1 cellular context compared by ENCODE assay signal in the genomic region with DNA sequence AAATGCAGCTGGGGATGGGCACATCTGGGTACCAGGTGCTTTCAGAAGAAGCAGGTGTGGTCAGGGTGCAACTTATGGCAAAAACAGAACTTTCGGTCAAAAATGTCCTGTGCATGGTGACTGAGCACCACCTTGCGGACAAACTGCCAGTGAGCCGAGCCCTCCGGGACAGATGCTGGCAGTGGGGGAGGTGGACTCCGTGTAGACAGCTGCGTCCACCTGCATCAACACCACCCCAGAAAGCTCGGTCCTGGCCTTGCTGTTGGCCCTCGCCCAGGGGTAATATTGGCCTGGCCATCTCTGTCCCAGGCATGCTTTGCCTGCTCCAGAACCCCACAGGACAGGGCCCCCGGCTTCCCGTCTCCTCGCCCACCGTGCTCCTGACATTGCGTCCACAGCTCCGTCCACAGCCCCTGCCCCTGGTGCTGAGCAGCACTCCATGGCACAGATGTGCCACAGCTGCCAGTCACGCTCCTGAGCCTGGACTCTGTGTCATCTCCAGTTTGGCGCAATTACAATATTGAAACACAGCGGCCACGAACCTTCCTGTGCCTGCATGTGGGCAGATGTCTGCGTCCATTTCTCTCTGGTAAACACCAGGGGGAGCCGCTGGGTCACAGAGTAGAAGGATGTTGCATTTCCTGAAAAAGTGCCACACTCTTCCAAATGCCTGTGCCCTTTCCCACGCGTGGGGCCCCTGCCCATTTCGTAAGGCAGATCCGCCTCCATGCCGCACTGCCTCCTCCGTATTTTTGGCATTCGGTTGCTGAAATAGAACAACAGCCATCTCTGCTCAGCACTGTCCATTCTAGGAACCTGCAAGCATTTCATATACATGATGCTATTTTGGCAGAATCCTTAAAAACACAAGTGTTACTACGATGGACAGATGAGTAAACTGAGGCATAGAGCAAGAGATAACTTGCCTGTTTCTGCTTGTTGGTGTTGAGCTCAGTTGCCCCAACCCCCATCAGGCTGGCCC.
A peak's percentile ranks its signal among the peaks of the same experiment; 100 is the strongest.
TF ChIP-seq lines count a peak whose summit lies in the region.

No MANE protein-coding gene starts in this region.

TF ChIP-seq in K562, 482 proteins besides CTCF, POLR2A, EP300 and RAD21 (continued from another document):
- TF ChIP-seq AFF4 (CRISPR knock-in tag; IDR thresholded peaks at IDR 0.05): no peak
- TF ChIP-seq POLR2G (IDR thresholded peaks at IDR 0.05; ENCODE audit: low read depth, low read length): no peak
- TF ChIP-seq NFRKB (IDR thresholded peaks at IDR 0.05; ENCODE audit: low read depth): no peak
- TF ChIP-seq ZNF76 (CRISPR knock-in tag; IDR thresholded peaks at IDR 0.05; ENCODE audit: borderline replicate concordance): no peak
- TF ChIP-seq RBM15 (IDR thresholded peaks at IDR 0.05; ENCODE audit: insufficient read depth, low read length): no peak
- no peak for TF ChIP-seq ZNF696 (CRISPR knock-in tag; conservative IDR thresholded peaks at IDR 0.05)
- TF ChIP-seq ZBTB7A (IDR thresholded peaks at IDR 0.05; ENCODE audit: borderline replicate concordance, control insufficient read depth, low read depth, low read length): no peak
- TF ChIP-seq SUPT5H (IDR thresholded peaks at IDR 0.05): no peak
- TF ChIP-seq IRF1 (CRISPR knock-in tag; IDR thresholded peaks at IDR 0.05; ENCODE audit: borderline replicate concordance): no peak
- peak; percentile 52 for TF ChIP-seq CC2D1A (IDR thresholded peaks at IDR 0.05)
- TF ChIP-seq TEAD4 (IDR thresholded peaks at IDR 0.05; ENCODE audit: low read length): no peak
- no peak for TF ChIP-seq TEAD4 (CRISPR knock-in tag; IDR thresholded peaks at IDR 0.05; ENCODE audit: borderline replicate concordance)
- no peak for TF ChIP-seq SAFB (IDR thresholded peaks at IDR 0.05; ENCODE audit: borderline replicate concordance, low read depth, low read length)
- TF ChIP-seq POLR2H (tag; IDR thresholded peaks at IDR 0.05; ENCODE audit: low read depth): no peak
- TF ChIP-seq, protein P1, sequence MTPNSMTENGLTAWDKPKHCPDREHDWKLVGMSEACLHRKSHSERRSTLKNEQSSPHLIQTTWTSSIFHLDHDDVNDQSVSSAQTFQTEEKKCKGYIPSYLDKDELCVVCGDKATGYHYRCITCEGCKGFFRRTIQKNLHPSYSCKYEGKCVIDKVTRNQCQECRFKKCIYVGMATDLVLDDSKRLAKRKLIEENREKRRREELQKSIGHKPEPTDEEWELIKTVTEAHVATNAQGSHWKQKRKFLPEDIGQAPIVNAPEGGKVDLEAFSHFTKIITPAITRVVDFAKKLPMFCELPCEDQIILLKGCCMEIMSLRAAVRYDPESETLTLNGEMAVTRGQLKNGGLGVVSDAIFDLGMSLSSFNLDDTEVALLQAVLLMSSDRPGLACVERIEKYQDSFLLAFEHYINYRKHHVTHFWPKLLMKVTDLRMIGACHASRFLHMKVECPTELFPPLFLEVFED (CRISPR knock-in tag; conservative IDR thresholded peaks at IDR 0.05): no peak
- TF ChIP-seq HNRNPH1 (optimal IDR thresholded peaks at IDR 0.05; ENCODE audit: low read depth, low read length): no peak
- TF ChIP-seq, protein P2, sequence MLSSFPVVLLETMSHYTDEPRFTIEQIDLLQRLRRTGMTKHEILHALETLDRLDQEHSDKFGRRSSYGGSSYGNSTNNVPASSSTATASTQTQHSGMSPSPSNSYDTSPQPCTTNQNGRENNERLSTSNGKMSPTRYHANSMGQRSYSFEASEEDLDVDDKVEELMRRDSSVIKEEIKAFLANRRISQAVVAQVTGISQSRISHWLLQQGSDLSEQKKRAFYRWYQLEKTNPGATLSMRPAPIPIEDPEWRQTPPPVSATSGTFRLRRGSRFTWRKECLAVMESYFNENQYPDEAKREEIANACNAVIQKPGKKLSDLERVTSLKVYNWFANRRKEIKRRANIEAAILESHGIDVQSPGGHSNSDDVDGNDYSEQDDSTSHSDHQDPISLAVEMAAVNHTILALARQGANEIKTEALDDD (IDR thresholded peaks at IDR 0.05): no peak
- TF ChIP-seq NFXL1 (CRISPR knock-in tag; IDR thresholded peaks at IDR 0.05): no peak
- TF ChIP-seq ZNF140 (CRISPR knock-in tag; IDR thresholded peaks at IDR 0.05): no peak
- peak in 1 of 3 experiments; percentile 48 for TF ChIP-seq YY1 (IDR thresholded peaks at IDR 0.05; ENCODE audit: borderline replicate concordance in 1 of 3, control insufficient read depth in 1 of 3, extremely low read depth in 1 of 3, insufficient read depth in 3 of 3, insufficient read length in 1 of 3, insufficient replicate concordance in 2 of 3, low read depth in 1 of 3, low read length in 2 of 3)
- TF ChIP-seq SNIP1 (IDR thresholded peaks at IDR 0.05; ENCODE audit: low read depth): no peak
